8 cellular contexts compared by ENCODE assay signal in genomic region chr4:101418055-101418454, GRCh38.
DNase-seq lines count a peak whose midpoint lies in the region; ATAC-seq lines count a peak whose summit lies in the region.

No MANE protein-coding gene starts in this region.

- H3K23ac ChIP-seq in neuronal stem cell (ENCODE audit: low read depth, low read length, poor library complexity): no peak overlapping the region

- no peak overlapping the region for H3K27ac ChIP-seq in neuronal stem cell (replicated peaks; ENCODE audit: low read length)

- no peak overlapping the region for H4K91ac ChIP-seq in neuronal stem cell (ENCODE audit: low read depth, low read length, poor library complexity)

- no peaks in the 10 kb centered on the region for H3K79me1 ChIP-seq in neuronal stem cell (ENCODE audit: low read depth, low read length)

- peak; percentile 22 for DNase-seq in A172 (ENCODE audit: low spot score)
- DNase-seq in activated T-cell treated with anti-CD3 and anti-CD28 coated beads, Interleukin-2, amount 50 U/mL, for 24 hours: peak; percentile 52
- peak; percentile 64 for DNase-seq in stimulated activated CD4-positive, alpha-beta T cell treated with anti-CD3 and anti-CD28 coated beads, Interleukin-4, amount 100 ng/mL, for 24 hours
- DNase-seq in neuronal stem cell (ENCODE audit: low spot score): no peak
- DNase-seq in COLO668 (lab: John Stamatoyannopoulos, UW; ENCODE audit: unreplicated experiment): no peak
- DNase-seq in NCI-H1092 treated with DMSO at 0.1 percent for 48 hours (lab: John Stamatoyannopoulos, UW): no peak

- H3K9ac ChIP-seq in neuronal stem cell (ENCODE audit: low read depth, low read length, poor library complexity): no peak overlapping the region

- peaks cover 0 to 7% of the 10 kb centered on the region in 2 donors for H3K4me1 ChIP-seq in neuronal stem cell (ENCODE audit: control insufficient read depth in 2 of 2, insufficient read depth in 1 of 2, low read depth in 1 of 2, low read length in 2 of 2)

- no peak overlapping the region for H4K8ac ChIP-seq in neuronal stem cell (ENCODE audit: low read depth, low read length)

- no peaks in the 10 kb centered on the region for H3K9me3 ChIP-seq in neuronal stem cell (replicated peaks in 1 of 2; ENCODE audit: control insufficient read depth in 2 of 2, insufficient read depth in 1 of 2, low read depth in 1 of 2, low read length in 2 of 2)

- no peak overlapping the region for H2AFZ ChIP-seq in neuronal stem cell (ENCODE audit: low read length)

- no peak overlapping the region for H3K4ac ChIP-seq in neuronal stem cell (ENCODE audit: low read length)

- no peak overlapping the region for H3K18ac ChIP-seq in neuronal stem cell (ENCODE audit: low read length)

- no peaks in the 10 kb centered on the region for H3K27me3 ChIP-seq in neuronal stem cell (ENCODE audit: control insufficient read depth in 3 of 3, insufficient read depth in 3 of 3, low read depth in 1 of 3, low read length in 3 of 3)

- H3K4me1 Mint-ChIP-seq in activated T-cell treated with anti-CD3 and anti-CD28 coated beads, Interleukin-2, amount 50 U/mL, for 24 hours (ENCODE audit: low read depth): peaks cover 48% of the 10 kb centered on the region

- ATAC-seq in GM19468 (IDR thresholded peaks at IDR 0.05; ENCODE audit: extremely low read depth, unreplicated experiment) (peak; percentile 77), HG03571 (IDR thresholded peaks at IDR 0.05; ENCODE audit: unreplicated experiment) (peak; percentile 90)

- no peaks in the 10 kb centered on the region for H3K36me3 Mint-ChIP-seq in activated T-cell treated with anti-CD3 and anti-CD28 coated beads, Interleukin-2, amount 50 U/mL, for 24 hours (ENCODE audit: low read depth)

- peak overlapping the region; percentile 30 for H3K27ac Mint-ChIP-seq in activated T-cell treated with anti-CD3 and anti-CD28 coated beads, Interleukin-2, amount 50 U/mL, for 24 hours

- H2BK5ac ChIP-seq in neuronal stem cell (ENCODE audit: low read length): no peak overlapping the region

- no peak overlapping the region for H2AK5ac ChIP-seq in neuronal stem cell (ENCODE audit: low read depth, low read length)

- H3K14ac ChIP-seq in neuronal stem cell (ENCODE audit: low read length): no peak overlapping the region

- no peaks in the 10 kb centered on the region for H3K36me3 ChIP-seq in neuronal stem cell (replicated peaks in 1 of 2; ENCODE audit: control insufficient read depth in 2 of 2, insufficient read depth in 2 of 2, low read length in 2 of 2)

- H2BK15ac ChIP-seq in neuronal stem cell (ENCODE audit: low read length): no peak overlapping the region

- no peak overlapping the region for H3K4me3 ChIP-seq in neuronal stem cell (ENCODE audit: low read length in 2 of 2)

- no peak overlapping the region for H2BK120ac ChIP-seq in neuronal stem cell (ENCODE audit: low read depth, low read length)

- H3K27me3 Mint-ChIP-seq in activated T-cell treated with anti-CD3 and anti-CD28 coated beads, Interleukin-2, amount 50 U/mL, for 24 hours: peaks cover 50% of the 10 kb centered on the region

- no peak overlapping the region for H2BK12ac ChIP-seq in neuronal stem cell (ENCODE audit: low read length)

- H3K4me2 ChIP-seq in neuronal stem cell (ENCODE audit: insufficient read depth, low read length, poor library complexity, severe bottlenecking): no peak overlapping the region

- no CpG with 5 or more reads among the region's 2 CpGs for WGBS in neuronal stem cell (ENCODE audit: extremely low coverage in 2 of 2, insufficient read length in 2 of 2, insufficient replicate concordance in 1 of 2), 2 donors

- peak overlapping the region; percentile 42 for H3K4me3 Mint-ChIP-seq in activated T-cell treated with anti-CD3 and anti-CD28 coated beads, Interleukin-2, amount 50 U/mL, for 24 hours

- H3K9me3 Mint-ChIP-seq in activated T-cell treated with anti-CD3 and anti-CD28 coated beads, Interleukin-2, amount 50 U/mL, for 24 hours: no peaks in the 10 kb centered on the region

Comparison
In these comparisons a context has a peak if more than half of its experiments do, and no peak if none do; other contexts are left out.
1. DNase-seq: peak in A172 (single experiment), activated T-cell treated with anti-CD3 and anti-CD28 coated beads, Interleukin-2, amount 50 U/mL, for 24 hours (single experiment) and stimulated activated CD4-positive, alpha-beta T cell treated with anti-CD3 and anti-CD28 coated beads, Interleukin-4, amount 100 ng/mL, for 24 hours (single experiment); none in neuronal stem cell (single experiment), COLO668 (single experiment) and NCI-H1092 treated with DMSO at 0.1 percent for 48 hours (single experiment).